10 cellular contexts compared by ENCODE assay signal in genomic region chr16:16232692-16233061, GRCh38. TPM values are rescaled to one million over a fixed set of nuclear protein-coding genes. Genes with fewer than 3 reads are reported as not detected.
DNase-seq lines count a peak whose midpoint lies in the region; ATAC-seq and TF ChIP-seq lines count a peak whose summit lies in the region.
"Not testable (repeated sequence)": the region's sequence is repeated elsewhere in the genome, so short reads cannot be mapped to it uniquely, and the experiment has no call there.
"Had no signal": no experiment of that assay in that cellular context is flagged by ENCODE, and none has a peak within 500 bp of the region (broad histone marks: within the 10 kb centered on the region; RNA-seq: fewer than 3 reads in every experiment).

No MANE protein-coding gene starts in this region.

- H3K36me3 Mint-ChIP-seq in activated CD4-positive, alpha-beta T cell treated with anti-CD3 and anti-CD28 coated beads for 36 hours (ENCODE audit: low read depth); naive thymus-derived CD4-positive, alpha-beta T cell: not testable (repeated sequence)

- CTCF ChIA-PET in activated CD4-positive, alpha-beta T cell treated with anti-CD3 and anti-CD28 coated beads for 36 hours (lab: Charles Lee); naive thymus-derived CD4-positive, alpha-beta T cell (lab: Charles Lee): not testable (repeated sequence)

- DNase-seq in activated CD4-positive, alpha-beta T cell treated with anti-CD3 and anti-CD28 coated beads for 36 hours; foreskin keratinocyte; naive thymus-derived CD4-positive, alpha-beta T cell: not testable (repeated sequence)

- not testable (repeated sequence) for H3K9me3 Mint-ChIP-seq in activated CD4-positive, alpha-beta T cell treated with anti-CD3 and anti-CD28 coated beads for 36 hours (ENCODE audit: low read depth); naive thymus-derived CD4-positive, alpha-beta T cell

- not testable (repeated sequence) for H3K9me3 ChIP-seq in naive thymus-derived CD4-positive, alpha-beta T cell (ENCODE audit: control insufficient read depth in 2 of 3, low read length in 3 of 3)

- H3K4me3 ChIP-seq in naive thymus-derived CD4-positive, alpha-beta T cell (ENCODE audit: low read length): not testable (repeated sequence)

- not testable (repeated sequence) for H3K27ac Mint-ChIP-seq in activated CD4-positive, alpha-beta T cell treated with anti-CD3 and anti-CD28 coated beads for 36 hours
- peak overlapping the region in 1 of 9 donors; percentile 48 for H3K27ac Mint-ChIP-seq in naive thymus-derived CD4-positive, alpha-beta T cell

- H3K36me3 ChIP-seq in naive thymus-derived CD4-positive, alpha-beta T cell (ENCODE audit: control insufficient read depth in 2 of 3, insufficient read depth in 3 of 3, low read length in 3 of 3): not testable (repeated sequence)

- peak overlapping the region; percentile 55 for H3K4me3 Mint-ChIP-seq in activated CD4-positive, alpha-beta T cell treated with anti-CD3 and anti-CD28 coated beads for 36 hours
- peak overlapping the region in 3 of 10 donors; percentile 62 to 82 (median 79) for H3K4me3 Mint-ChIP-seq in naive thymus-derived CD4-positive, alpha-beta T cell

- TF ChIP-seq CTCF in foreskin keratinocyte (conservative IDR thresholded peaks at IDR 0.05): not testable (repeated sequence)

- POLR2A ChIA-PET in activated CD4-positive, alpha-beta T cell treated with anti-CD3 and anti-CD28 coated beads for 36 hours (lab: Charles Lee); naive thymus-derived CD4-positive, alpha-beta T cell (lab: Charles Lee): not testable (repeated sequence)

- not testable (repeated sequence) for H3K27ac ChIP-seq in foreskin keratinocyte; naive thymus-derived CD4-positive, alpha-beta T cell (ENCODE audit: low read depth, low read length)

- H3K27me3 Mint-ChIP-seq in activated CD4-positive, alpha-beta T cell treated with anti-CD3 and anti-CD28 coated beads for 36 hours; naive thymus-derived CD4-positive, alpha-beta T cell: not testable (repeated sequence)

- not testable (repeated sequence) for H3K4me1 Mint-ChIP-seq in activated CD4-positive, alpha-beta T cell treated with anti-CD3 and anti-CD28 coated beads for 36 hours
- peaks cover 0 to 10% (median 6%) of the 10 kb centered on the region in 7 donors for H3K4me1 Mint-ChIP-seq in naive thymus-derived CD4-positive, alpha-beta T cell

- peak; percentile 30 for ATAC-seq in GM18868 (IDR thresholded peaks at IDR 0.05; ENCODE audit: unreplicated experiment)
- ATAC-seq in GM21390 (IDR thresholded peaks at IDR 0.05; ENCODE audit: unreplicated experiment): peak; percentile 40
- peak; percentile 38 for ATAC-seq in HG02938 (IDR thresholded peaks at IDR 0.05; ENCODE audit: unreplicated experiment)
- ATAC-seq in HG03439 (IDR thresholded peaks at IDR 0.05; ENCODE audit: unreplicated experiment): peak; percentile 43
- peak; percentile 31 for ATAC-seq in activated CD4-positive, alpha-beta T cell treated with anti-CD3 and anti-CD28 coated beads for 36 hours
- ATAC-seq in foreskin keratinocyte: peak; percentile 71
- peak; percentile 41 for ATAC-seq in naive thymus-derived CD4-positive, alpha-beta T cell

- H3K27me3 ChIP-seq in foreskin keratinocyte; naive thymus-derived CD4-positive, alpha-beta T cell (ENCODE audit: control insufficient read depth in 2 of 2, insufficient read depth in 2 of 2, low read length in 2 of 2): not testable (repeated sequence)

- intact Hi-C loops in activated CD4-positive, alpha-beta T cell treated with anti-CD3 and anti-CD28 coated beads for 36 hours (cut with DNase I, micrococcal nuclease); naive thymus-derived CD4-positive, alpha-beta T cell (cut with micrococcal nuclease): not testable (repeated sequence)

- H3K4me1 ChIP-seq in foreskin keratinocyte; naive thymus-derived CD4-positive, alpha-beta T cell (ENCODE audit: control insufficient read depth in 2 of 2, insufficient read depth in 2 of 2, low read length in 2 of 2): not testable (repeated sequence)

RNA-seq across cellular contexts. Expression of gene NOMO3, which starts 0.3 kb away (rescaled TPM):
- 10 to 100 TPM; 25.3 to 52.3 TPM for total RNA-seq in activated CD4-positive, alpha-beta T cell treated with anti-CD3 and anti-CD28 coated beads for 36 hours
- 29.6 and 31.0 TPM in 2 replicates for total RNA-seq in foreskin keratinocyte
- 6.4 and 9.1 TPM in 2 replicates for polyA plus RNA-seq in foreskin keratinocyte
- total RNA-seq in naive thymus-derived CD4-positive, alpha-beta T cell: 10 to 100 TPM; 33.8 to 57.7 (median 40.2) TPM
- 10 to 100 TPM; 16.0 to 20.0 TPM for polyA plus RNA-seq in naive thymus-derived CD4-positive, alpha-beta T cell

RNA-seq across cellular contexts. Expression of gene ABCC6, which starts 9.4 kb away (rescaled TPM):
- under 1 TPM in 1 of 2 experiments, not detected in 1; 0.07 TPM for total RNA-seq in activated CD4-positive, alpha-beta T cell treated with anti-CD3 and anti-CD28 coated beads for 36 hours
- total RNA-seq in foreskin keratinocyte: not detected in 2 replicates
- 0.06 TPM in 1 of 2 replicates, not detected in the other for polyA plus RNA-seq in foreskin keratinocyte
- 1 to 10 TPM in 1 of 5 experiments, under 1 TPM in 1, not detected in 3; 0.08 to 3.9 TPM for total RNA-seq in naive thymus-derived CD4-positive, alpha-beta T cell
- under 1 TPM; 0.09 to 0.20 TPM for polyA plus RNA-seq in naive thymus-derived CD4-positive, alpha-beta T cell
- total RNA-seq: activated CD4-positive, alpha-beta memory T cell treated with anti-CD3 and anti-CD28 coated beads for 36 hours; B cell had no signal
- polyA plus RNA-seq: IgD-negative memory B cell had no signal
